8 cellular contexts compared by ENCODE assay signal in the genomic region with DNA sequence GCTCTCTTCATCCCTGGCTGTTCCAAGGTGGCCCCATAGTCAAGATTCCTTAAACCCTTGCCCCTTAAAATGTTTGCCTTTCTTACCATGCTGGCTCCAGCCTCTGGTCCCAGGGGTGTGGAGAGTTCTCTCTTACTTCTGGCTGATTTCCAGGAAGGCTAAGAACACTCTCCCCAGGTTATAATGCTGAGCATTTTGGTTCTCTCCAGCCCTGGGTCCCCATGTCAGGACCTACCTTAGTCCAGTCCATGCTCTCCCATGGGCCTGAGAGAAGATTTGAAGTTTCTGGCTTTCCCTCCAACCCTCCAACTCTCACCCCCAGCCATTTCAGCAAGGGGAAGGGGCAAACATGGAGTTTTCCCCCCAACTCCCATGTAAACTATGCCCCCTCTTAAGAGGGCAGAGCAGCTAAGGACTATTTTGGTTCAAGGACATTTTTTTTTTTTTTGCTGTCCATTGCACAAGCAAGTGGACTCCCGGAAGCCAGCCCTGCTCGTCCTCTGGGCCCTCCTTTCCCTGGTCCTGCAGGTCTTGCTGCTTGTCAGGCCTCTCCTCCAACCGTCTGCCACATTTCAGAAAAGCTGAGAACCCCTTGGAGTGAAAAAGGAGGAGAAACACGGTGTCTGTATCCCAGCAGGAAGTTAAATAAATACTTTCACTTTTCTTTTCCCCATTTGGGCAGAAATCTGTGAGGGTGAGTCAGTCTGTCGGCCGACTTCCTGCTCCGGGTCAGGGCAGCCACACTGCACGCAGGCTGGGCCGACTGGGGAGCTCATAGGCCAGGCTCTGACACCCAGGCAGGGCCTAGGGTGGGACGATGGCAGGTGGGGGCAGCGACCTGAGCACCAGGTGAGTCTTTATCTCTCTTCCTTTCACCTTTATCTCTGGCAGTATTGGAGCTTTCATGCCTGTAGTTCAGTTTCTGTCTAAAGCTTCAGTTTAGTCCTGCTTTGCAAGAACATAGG. TPM values are rescaled to one million over a fixed set of nuclear protein-coding genes. Genes with fewer than 3 reads are reported as not detected.
DNase-seq lines count a peak whose midpoint lies in the region; ATAC-seq and TF ChIP-seq lines count a peak whose summit lies in the region.

A gene (plus strand): TSS at position 741 of the 965 bp plus-strand sequence. CDS start 77 bp downstream, at position 818.

- peak within 1 kb of the TSS; percentile 11 for H2BK5ac ChIP-seq in trophoblast cell (ENCODE audit: low read depth, low read length, poor library complexity)

- H2AFZ ChIP-seq in trophoblast cell (ENCODE audit: insufficient read depth, low read length, poor library complexity): peak within 1 kb of the TSS; percentile 91

- peak within 1 kb of the TSS; percentile 99 for H3K27ac Mint-ChIP-seq in activated T-cell treated with anti-CD3 and anti-CD28 coated beads, Interleukin-2, amount 50 U/mL, for 24 hours

- no peaks in the 10 kb centered on the region for H3K79me2 ChIP-seq in trophoblast cell (ENCODE audit: control insufficient read depth, insufficient read depth, low read length, poor library complexity)

- H2BK12ac ChIP-seq in trophoblast cell (ENCODE audit: low read length): peak within 1 kb of the TSS; percentile 21

- H2AK5ac ChIP-seq in trophoblast cell (ENCODE audit: low read length): no peak within 1 kb of the TSS

- H3K27ac ChIP-seq in trophoblast cell (ENCODE audit: low read depth, low read length) (peak within 1 kb of the TSS; percentile 44), tibial artery (peak within 1 kb of the TSS; percentile 43 to 68)

- no peak within 1 kb of the TSS for H4K12ac ChIP-seq in trophoblast cell (ENCODE audit: low read depth, low read length)

- H3K4me1 ChIP-seq in trophoblast cell (ENCODE audit: control insufficient read depth in 1 of 2, insufficient read depth in 2 of 2, low read length in 2 of 2) (peaks cover 3 to 7% of the 10 kb centered on the region in 2 experiments), tibial artery (peaks cover 0 to 23% (median 3%) of the 10 kb centered on the region in 4 donors)

- no peak within 1 kb of the TSS for H3K4ac ChIP-seq in trophoblast cell (ENCODE audit: low read depth, low read length)

- no peaks in the 10 kb centered on the region for H3K27me3 Mint-ChIP-seq in activated T-cell treated with anti-CD3 and anti-CD28 coated beads, Interleukin-2, amount 50 U/mL, for 24 hours

- H3K4me1 Mint-ChIP-seq in activated T-cell treated with anti-CD3 and anti-CD28 coated beads, Interleukin-2, amount 50 U/mL, for 24 hours (ENCODE audit: low read depth): peaks cover 76% of the 10 kb centered on the region

- TF ChIP-seq CTCF in fibroblast of pulmonary artery (IDR thresholded peaks at IDR 0.05; ENCODE audit: low read length, missing control alignments): no peak
- no peak for TF ChIP-seq CTCF in tibial artery (IDR thresholded peaks at IDR 0.05)

- no peaks in the 10 kb centered on the region for H3K27me3 ChIP-seq in trophoblast cell (ENCODE audit: insufficient read depth, low read length)
- H3K27me3 ChIP-seq in tibial artery: no peaks in the 10 kb centered on the region

- H4K8ac ChIP-seq in trophoblast cell (ENCODE audit: low read depth, low read length): peak within 1 kb of the TSS; percentile 57

- H3K9me3 ChIP-seq in trophoblast cell (ENCODE audit: insufficient read depth, low read depth, low read length) (peaks cover 13% of the 10 kb centered on the region), tibial artery (peaks cover 0 to 3% (median 0%) of the 10 kb centered on the region in 3 donors)

- H3K4me3 Mint-ChIP-seq in activated T-cell treated with anti-CD3 and anti-CD28 coated beads, Interleukin-2, amount 50 U/mL, for 24 hours: peak within 1 kb of the TSS; percentile 94

- peak within 1 kb of the TSS; percentile 48 for H3K14ac ChIP-seq in trophoblast cell (ENCODE audit: low read length)

- H3K9ac ChIP-seq in trophoblast cell (ENCODE audit: low read length): no peak within 1 kb of the TSS

- H2BK120ac ChIP-seq in trophoblast cell (ENCODE audit: insufficient read depth, low read length, poor library complexity): peak within 1 kb of the TSS; percentile 58

- peak within 1 kb of the TSS; percentile 17 for H3K4me2 ChIP-seq in trophoblast cell (ENCODE audit: low read length)

- peak within 1 kb of the TSS; percentile 74 for H4K91ac ChIP-seq in trophoblast cell (ENCODE audit: low read depth, low read length)

- no peak within 1 kb of the TSS for H3K23ac ChIP-seq in trophoblast cell (ENCODE audit: low read length)

- no peaks in the 10 kb centered on the region for H3K36me3 ChIP-seq in trophoblast cell (ENCODE audit: control insufficient read depth in 1 of 2, insufficient read depth in 2 of 2, low read length in 2 of 2)
- H3K36me3 ChIP-seq in tibial artery: no peaks in the 10 kb centered on the region

- peak within 1 kb of the TSS; percentile 60 for H3K4me3 ChIP-seq in fibroblast of pulmonary artery (replicated peaks; ENCODE audit: low read depth, low read length)
- H3K4me3 ChIP-seq in trophoblast cell (ENCODE audit: low read depth, low read length): no peak within 1 kb of the TSS
- peak within 1 kb of the TSS; percentile 49 to 50 for H3K4me3 ChIP-seq in tibial artery

- WGBS in trophoblast cell (ENCODE audit: extremely low coverage, insufficient coverage, insufficient read length): no CpG with 5 or more reads among the region's 11 CpGs

- peaks cover 3% of the 10 kb centered on the region for H3K9me3 Mint-ChIP-seq in activated T-cell treated with anti-CD3 and anti-CD28 coated beads, Interleukin-2, amount 50 U/mL, for 24 hours

- peaks cover 49% of the 10 kb centered on the region for H3K36me3 Mint-ChIP-seq in activated T-cell treated with anti-CD3 and anti-CD28 coated beads, Interleukin-2, amount 50 U/mL, for 24 hours (ENCODE audit: low read depth)

- H3K79me1 ChIP-seq in trophoblast cell (ENCODE audit: low read length): peaks cover 2% of the 10 kb centered on the region

- peak; percentile 83 for DNase-seq in activated T-cell treated with anti-CD3 and anti-CD28 coated beads, Interleukin-2, amount 50 U/mL, for 24 hours
- DNase-seq in fibroblast of pulmonary artery (ENCODE audit: low read depth): peak; percentile 84
- DNase-seq in trophoblast cell: peak; percentile 64 to 81
- DNase-seq in tibial artery: peak; percentile 68 to 81
- no peak for DNase-seq in NCI-H2081 treated with DMSO at 0.1 percent for 48 hours (lab: John Stamatoyannopoulos, UW)

- ATAC-seq in GM18861 (IDR thresholded peaks at IDR 0.05; ENCODE audit: unreplicated experiment) (peak; percentile 90), HG03039 (IDR thresholded peaks at IDR 0.05; ENCODE audit: unreplicated experiment) (peak; percentile 77)

- intact Hi-C loops in tibial artery (cut with DNase I; ENCODE audit: low total_unique reads): no loop called here

- H3K18ac ChIP-seq in trophoblast cell (ENCODE audit: low read length): no peak within 1 kb of the TSS

TF ChIP-seq in PFSK-1, 5 proteins besides CTCF, POLR2A, EP300 and RAD21:
- TF ChIP-seq FOXP2 (optimal IDR thresholded peaks at IDR 0.05; ENCODE audit: borderline replicate concordance, extremely low read depth, extremely low read length, insufficient read depth) (no peak), TAF1 (IDR thresholded peaks at IDR 0.05; ENCODE audit: borderline replicate concordance, insufficient read depth, low read length) (peak; percentile 47; the same call in 1 of the 2 replicates), POLR2AphosphoS5 (IDR thresholded peaks at IDR 0.05; ENCODE audit: low read depth, low read length) (peak; percentile 75), SIN3A (IDR thresholded peaks at IDR 0.05; ENCODE audit: borderline replicate concordance, insufficient read depth, low read length) (no peak)
- TF ChIP-seq, protein P1, sequence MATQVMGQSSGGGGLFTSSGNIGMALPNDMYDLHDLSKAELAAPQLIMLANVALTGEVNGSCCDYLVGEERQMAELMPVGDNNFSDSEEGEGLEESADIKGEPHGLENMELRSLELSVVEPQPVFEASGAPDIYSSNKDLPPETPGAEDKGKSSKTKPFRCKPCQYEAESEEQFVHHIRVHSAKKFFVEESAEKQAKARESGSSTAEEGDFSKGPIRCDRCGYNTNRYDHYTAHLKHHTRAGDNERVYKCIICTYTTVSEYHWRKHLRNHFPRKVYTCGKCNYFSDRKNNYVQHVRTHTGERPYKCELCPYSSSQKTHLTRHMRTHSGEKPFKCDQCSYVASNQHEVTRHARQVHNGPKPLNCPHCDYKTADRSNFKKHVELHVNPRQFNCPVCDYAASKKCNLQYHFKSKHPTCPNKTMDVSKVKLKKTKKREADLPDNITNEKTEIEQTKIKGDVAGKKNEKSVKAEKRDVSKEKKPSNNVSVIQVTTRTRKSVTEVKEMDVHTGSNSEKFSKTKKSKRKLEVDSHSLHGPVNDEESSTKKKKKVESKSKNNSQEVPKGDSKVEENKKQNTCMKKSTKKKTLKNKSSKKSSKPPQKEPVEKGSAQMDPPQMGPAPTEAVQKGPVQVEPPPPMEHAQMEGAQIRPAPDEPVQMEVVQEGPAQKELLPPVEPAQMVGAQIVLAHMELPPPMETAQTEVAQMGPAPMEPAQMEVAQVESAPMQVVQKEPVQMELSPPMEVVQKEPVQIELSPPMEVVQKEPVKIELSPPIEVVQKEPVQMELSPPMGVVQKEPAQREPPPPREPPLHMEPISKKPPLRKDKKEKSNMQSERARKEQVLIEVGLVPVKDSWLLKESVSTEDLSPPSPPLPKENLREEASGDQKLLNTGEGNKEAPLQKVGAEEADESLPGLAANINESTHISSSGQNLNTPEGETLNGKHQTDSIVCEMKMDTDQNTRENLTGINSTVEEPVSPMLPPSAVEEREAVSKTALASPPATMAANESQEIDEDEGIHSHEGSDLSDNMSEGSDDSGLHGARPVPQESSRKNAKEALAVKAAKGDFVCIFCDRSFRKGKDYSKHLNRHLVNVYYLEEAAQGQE (IDR thresholded peaks at IDR 0.05; ENCODE audit: insufficient read depth in 1 of 2, low read depth in 2 of 2, low read length in 2 of 2): no peak

RNA-seq across cellular contexts. Expression of the gene that starts here (rescaled TPM):
- polyA plus RNA-seq in PFSK-1 (2012; ENCODE audit: insufficient read length, low read depth): 3.7 TPM
- polyA plus RNA-seq in trophoblast cell (2013): 1.7 and 1.8 TPM in 2 replicates
